In genomic region chr1:2314803-2315710, GRCh38 we compare ENCODE assay signal across 8 cellular contexts.
A peak's percentile ranks its signal among the peaks of the same experiment; 100 is the strongest.
DNase-seq lines count a peak whose midpoint lies in the region; TF ChIP-seq lines count a peak whose summit lies in the region.

No MANE protein-coding gene starts in this region.

- H2AFZ ChIP-seq in MM.1S (ENCODE audit: low read length), result no peak overlapping the region

- intact Hi-C loops in activated CD4-positive, alpha-beta memory T cell treated with anti-CD3 and anti-CD28 coated beads for 36 hours (cut with micrococcal nuclease), result loop anchor here (1.0 to 5.0 kb wide), 2 partner anchors 14 to 77 kb away; partner anchors contain the start of genes MORN1 and RER1

- CTCF ChIA-PET in activated CD4-positive, alpha-beta memory T cell treated with anti-CD3 and anti-CD28 coated beads for 36 hours (lab: Charles Lee), result interaction anchor here (0.9 to 5.1 kb wide), 16 partner anchors 14 to 165 kb away, joined by 3 to 49 read pairs (median 4); partner anchors contain the start of genes FAAP20, MORN1 and RER1

- 18 to 69% methylated on average over 11 to 77 of the region's 91 CpGs for WGBS in endodermal cell (ENCODE audit: insufficient coverage in 1 of 2, insufficient read length in 1 of 2), 2 experiments

- H3K27me3 Mint-ChIP-seq in activated CD4-positive, alpha-beta memory T cell treated with anti-CD3 and anti-CD28 coated beads for 36 hours, result no peaks in the 10 kb centered on the region
- no peaks in the 10 kb centered on the region for H3K27me3 Mint-ChIP-seq in endodermal cell (ENCODE audit: insufficient read depth)

- no peaks in the 10 kb centered on the region for H3K9me2 ChIP-seq in MM.1S (replicated peaks; ENCODE audit: insufficient read depth, low read length)

- H3K9ac ChIP-seq in ES-I3 (ENCODE audit: low read depth, low read length) (peak overlapping the region; percentile 69), MM.1S (ENCODE audit: low read length) (no peak overlapping the region), endodermal cell (ENCODE audit: extremely low read depth, low read length, poor library complexity, severe bottlenecking) (peak overlapping the region; percentile 73), muscle layer of colon (ENCODE audit: low read length) (no peak overlapping the region), subcutaneous abdominal adipose tissue (ENCODE audit: low read length in 5 of 5) (peak overlapping the region in 1 of 5 donors; percentile 35)

- no peak overlapping the region for H3K4me3 ChIP-seq in MM.1S (ENCODE audit: low read length)
- no peak overlapping the region for H3K4me3 ChIP-seq in endodermal cell (ENCODE audit: low read length)
- H3K4me3 ChIP-seq in muscle layer of colon (ENCODE audit: low read depth in 1 of 2, low read length in 2 of 2), result peak overlapping the region; percentile 23 to 31
- peak overlapping the region in 2 of 5 donors; percentile 47 to 56 for H3K4me3 ChIP-seq in subcutaneous abdominal adipose tissue (ENCODE audit: low read depth in 1 of 5, low read length in 5 of 5)

- H3F3A ChIP-seq in MM.1S (ENCODE audit: insufficient read depth, low read length), result no peaks in the 10 kb centered on the region

- no peaks in the 10 kb centered on the region for H4K20me1 ChIP-seq in MM.1S (ENCODE audit: insufficient read depth, low read length)

- H3K4me2 ChIP-seq in MM.1S (ENCODE audit: low read depth, low read length), result peak overlapping the region; percentile 24; the same call in 1 of the 2 replicates

- no peaks in the 10 kb centered on the region for H3K36me3 Mint-ChIP-seq in activated CD4-positive, alpha-beta memory T cell treated with anti-CD3 and anti-CD28 coated beads for 36 hours
- H3K36me3 Mint-ChIP-seq in endodermal cell (ENCODE audit: low read depth), result no peaks in the 10 kb centered on the region

- POLR2A ChIA-PET in activated CD4-positive, alpha-beta memory T cell treated with anti-CD3 and anti-CD28 coated beads for 36 hours (lab: Charles Lee), result interaction anchor here (0.5 to 1.6 kb wide), 4 partner anchors 77 to 116 kb away, joined by 3 to 6 read pairs (median 4); partner anchors contain the start of genes MORN1, RER1 and SKI

- H3K4me1 Mint-ChIP-seq in activated CD4-positive, alpha-beta memory T cell treated with anti-CD3 and anti-CD28 coated beads for 36 hours (ENCODE audit: low read depth), result no peaks in the 10 kb centered on the region
- H3K4me1 Mint-ChIP-seq in endodermal cell, result peaks cover 3% of the 10 kb centered on the region

- H3K36me3 ChIP-seq in ES-I3 (ENCODE audit: insufficient read depth, low read length), result no peaks in the 10 kb centered on the region
- no peaks in the 10 kb centered on the region for H3K36me3 ChIP-seq in MM.1S (replicated peaks; ENCODE audit: insufficient read depth, low read length)
- H3K36me3 ChIP-seq in endodermal cell (ENCODE audit: control insufficient read depth, insufficient read depth, low read length), result no peaks in the 10 kb centered on the region
- no peaks in the 10 kb centered on the region for H3K36me3 ChIP-seq in muscle layer of colon (ENCODE audit: insufficient read depth, low read length)
- H3K36me3 ChIP-seq in subcutaneous abdominal adipose tissue (ENCODE audit: control insufficient read depth in 5 of 5, insufficient read depth in 5 of 5, low read length in 5 of 5), result no peaks in the 10 kb centered on the region

- peak overlapping the region; percentile 8 for H3K27ac Mint-ChIP-seq in activated CD4-positive, alpha-beta memory T cell treated with anti-CD3 and anti-CD28 coated beads for 36 hours
- no peak overlapping the region for H3K27ac Mint-ChIP-seq in endodermal cell

- H3K4me1 ChIP-seq in ES-I3 (ENCODE audit: insufficient read depth, low read length), result peaks cover 20% of the 10 kb centered on the region; the same call in 1 of the 2 replicates
- H3K4me1 ChIP-seq in MM.1S (ENCODE audit: low read length), result no peaks in the 10 kb centered on the region
- H3K4me1 ChIP-seq in endodermal cell (ENCODE audit: control insufficient read depth, insufficient read depth, low read length), result peaks cover 8% of the 10 kb centered on the region
- peaks cover 49% of the 10 kb centered on the region for H3K4me1 ChIP-seq in muscle layer of colon (ENCODE audit: insufficient read depth, low read length)
- peaks cover 1 to 92% (median 90%) of the 10 kb centered on the region in 5 donors for H3K4me1 ChIP-seq in subcutaneous abdominal adipose tissue (ENCODE audit: control insufficient read depth in 5 of 5, insufficient read depth in 5 of 5, low read length in 5 of 5)

- H3K27me3 ChIP-seq in MM.1S (replicated peaks; ENCODE audit: insufficient read depth, low read length), result peaks cover 52% of the 10 kb centered on the region
- H3K27me3 ChIP-seq in endodermal cell (ENCODE audit: control insufficient read depth, insufficient read depth, low read length, poor library complexity, severe bottlenecking), result no peaks in the 10 kb centered on the region
- no peaks in the 10 kb centered on the region for H3K27me3 ChIP-seq in muscle layer of colon (ENCODE audit: control insufficient read depth in 1 of 2, insufficient read depth in 2 of 2, low read length in 2 of 2)
- H3K27me3 ChIP-seq in subcutaneous abdominal adipose tissue (ENCODE audit: control insufficient read depth in 5 of 5, insufficient read depth in 4 of 5, low read length in 5 of 5), result no peaks in the 10 kb centered on the region

- H3K9me3 Mint-ChIP-seq in activated CD4-positive, alpha-beta memory T cell treated with anti-CD3 and anti-CD28 coated beads for 36 hours, result no peaks in the 10 kb centered on the region
- H3K9me3 Mint-ChIP-seq in endodermal cell, result no peaks in the 10 kb centered on the region

- peak; percentile 46 for TF ChIP-seq CTCF in MM.1S (IDR thresholded peaks at IDR 0.05; ENCODE audit: low read length)
- TF ChIP-seq CTCF in endodermal cell (conservative IDR thresholded peaks at IDR 0.05), result peak; percentile 98

- H3K27ac ChIP-seq in MM.1S (ENCODE audit: low read length), result no peak overlapping the region
- peak overlapping the region; percentile 60 for H3K27ac ChIP-seq in endodermal cell (ENCODE audit: low read depth, low read length)
- H3K27ac ChIP-seq in muscle layer of colon (ENCODE audit: low read depth, low read length), result peak overlapping the region; percentile 86
- peak overlapping the region; percentile 85 for H3K27ac ChIP-seq in subcutaneous abdominal adipose tissue (ENCODE audit: low read depth, low read length)

- H3K4me3 Mint-ChIP-seq in activated CD4-positive, alpha-beta memory T cell treated with anti-CD3 and anti-CD28 coated beads for 36 hours, result peak overlapping the region; percentile 5
- peak overlapping the region; percentile 46 for H3K4me3 Mint-ChIP-seq in endodermal cell

- DNase-seq in MM.1S (no peak), endodermal cell (peak; percentile 84), dedifferentiated amniotic fluid mesenchymal stem cell (ENCODE audit: extremely low spot score) (no peak), cerebellar cortex (ENCODE audit: low spot score) (no peak)
- DNase-seq in activated CD4-positive, alpha-beta memory T cell treated with anti-CD3 and anti-CD28 coated beads for 36 hours, result peak; percentile 70

- no peaks in the 10 kb centered on the region for H3K79me2 ChIP-seq in MM.1S (ENCODE audit: low read length)

- H3K9me3 ChIP-seq in ES-I3 (ENCODE audit: control insufficient read depth, insufficient read depth, low read length) (no peaks in the 10 kb centered on the region), MM.1S (replicated peaks; ENCODE audit: insufficient read depth, low read length) (no peaks in the 10 kb centered on the region), endodermal cell (ENCODE audit: control insufficient read depth, low read length) (no peaks in the 10 kb centered on the region), muscle layer of colon (ENCODE audit: low read length) (no peaks in the 10 kb centered on the region), subcutaneous abdominal adipose tissue (ENCODE audit: control insufficient read depth in 5 of 5, low read length in 5 of 5) (no peaks in the 10 kb centered on the region)

Comparison
In these comparisons a context has a peak if more than half of its experiments do, and no peak if none do; other contexts are left out.
1. H3K9ac ChIP-seq: peak in ES-I3 (single experiment) and endodermal cell (single experiment); none in MM.1S (single experiment) and muscle layer of colon (single experiment).
2. DNase-seq: peak in activated CD4-positive, alpha-beta memory T cell treated with anti-CD3 and anti-CD28 coated beads for 36 hours (single experiment) and endodermal cell (single experiment); none in MM.1S (single experiment), dedifferentiated amniotic fluid mesenchymal stem cell (single experiment) and cerebellar cortex (single experiment).
3. H3K4me3 ChIP-seq: peak in muscle layer of colon (2 of 2); none in MM.1S (single experiment) and endodermal cell (single experiment).